ENCODE assay signal across 9 cellular contexts in the genomic region with DNA sequence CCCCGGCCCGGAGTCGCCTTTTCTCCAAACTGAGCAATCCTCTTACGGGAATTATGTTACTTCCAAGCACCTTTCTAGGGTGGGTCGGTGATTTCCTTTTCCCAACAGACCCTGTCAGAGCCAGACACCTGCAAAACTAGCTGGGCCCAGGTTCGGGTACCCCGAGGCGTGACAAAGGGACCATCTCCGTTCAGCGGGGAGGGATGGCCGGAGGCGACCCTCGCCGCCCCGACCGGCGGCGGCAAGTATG. TPM values are rescaled to one million over a fixed set of nuclear protein-coding genes. Genes with fewer than 3 reads are reported as not detected.
DNase-seq lines count a peak whose midpoint lies in the region; ATAC-seq and TF ChIP-seq lines count a peak whose summit lies in the region.
"Had no signal": no experiment of that assay in that cellular context is flagged by ENCODE, and none has a peak within 500 bp of the region (broad histone marks: within the 10 kb centered on the region; RNA-seq: fewer than 3 reads in every experiment).

No MANE protein-coding gene starts in this region.

- H3K9me3 ChIP-seq in lung (ENCODE audit: control insufficient read depth in 2 of 2, insufficient read depth in 1 of 2, low read length in 1 of 2), result no peaks in the 10 kb centered on the region

- CTCF ChIA-PET in GM10248 (lab: Yijun Ruan, JAX), result interaction anchor here (0.8 to 18.7 kb wide), 5 partner anchors 11 to 149 kb away, joined by 3 to 529 read pairs (median 3); no protein-coding TSS in a partner anchor

- POLR2A ChIA-PET in GM10248 (lab: Yijun Ruan, JAX), result interaction anchor here (0.5 to 1.0 kb wide), 5 partner anchors 13 to 169 kb away, joined by 3 to 5 read pairs (median 3); partner anchors contain the start of gene SAR1A

- TF ChIP-seq CTCF in astrocyte of the spinal cord (IDR thresholded peaks at IDR 0.05; ENCODE audit: low read depth, low read length) (no peak), lung (IDR thresholded peaks at IDR 0.05; ENCODE audit: control extremely low read depth, extremely low read depth) (no peak), GM10248 (IDR thresholded peaks at IDR 0.05; ENCODE audit: control extremely low read depth, extremely low read depth, low read depth, missing control alignments) (no peak)

- ATAC-seq in lung (ENCODE audit: insufficient read depth, low FRiP score) (no peak), HG02763 (IDR thresholded peaks at IDR 0.05; ENCODE audit: unreplicated experiment) (no peak)
- no peak for ATAC-seq in activated CD4-positive, CD25-positive, alpha-beta regulatory T cell treated with anti-CD3 and anti-CD28 coated beads, Interleukin-2, amount 50 U/mL, for 24 hours

- peak; percentile 40 for DNase-seq in stimulated activated CD4-positive, alpha-beta T cell treated with anti-CD3 and anti-CD28 coated beads, Interleukin-12 subunit alpha, Interleukin-12 subunit beta, amount 100 ng/mL, for 4 hours
- DNase-seq in stimulated activated CD4-positive, alpha-beta T cell treated with anti-CD3 and anti-CD28 coated beads, Interleukin-4, amount 100 ng/mL, for 1 hour, result no peak
- DNase-seq in astrocyte of the spinal cord (ENCODE audit: low read depth, low spot score) (peak; percentile 12), lung (ENCODE audit: low spot score) (no peak), GM10248 (ENCODE audit: extremely low spot score) (no peak)

- H3K36me3 ChIP-seq in lung (ENCODE audit: control insufficient read depth in 2 of 2, insufficient read depth in 2 of 2, low read length in 2 of 2) (peaks cover 0 to 5% of the 10 kb centered on the region in 2 donors), urinary bladder (ENCODE audit: insufficient read depth) (no peaks in the 10 kb centered on the region)

- H3K4me1 ChIP-seq in lung (ENCODE audit: control insufficient read depth in 2 of 2, insufficient read depth in 2 of 2, low read length in 2 of 2) (peaks cover 0 to 3% of the 10 kb centered on the region in 2 donors), urinary bladder (ENCODE audit: insufficient read depth) (peaks cover 2% of the 10 kb centered on the region)

- H3K27me3 ChIP-seq in lung (ENCODE audit: control insufficient read depth, insufficient read depth), result no peaks in the 10 kb centered on the region

- 1% methylated on average over 18 of the region's 18 CpGs for WGBS in lung, 2 donors
- under 1% methylated on average over 18 of the region's 18 CpGs for WGBS in urinary bladder

- peak overlapping the region; percentile 96 for H3K4me3 ChIP-seq in astrocyte of the spinal cord (ENCODE audit: low read depth, low read length)
- H3K4me3 ChIP-seq in lung, result peak overlapping the region; percentile 66
- H3K4me3 ChIP-seq in urinary bladder (ENCODE audit: low read depth, low read length), result peak overlapping the region; percentile 75

- in situ Hi-C loops in astrocyte of the spinal cord (cut with HindIII; ENCODE audit: low sequenced_read_pairs), result no loop called here

- peak overlapping the region; percentile 35 to 90 for H3K27ac ChIP-seq in lung (ENCODE audit: low read depth in 1 of 2, low read length in 1 of 2)
- peak overlapping the region; percentile 72 for H3K27ac ChIP-seq in urinary bladder (ENCODE audit: low read depth)

RNA-seq across cellular contexts. Expression of gene PPA1, which starts 0.4 kb away (rescaled TPM):
- total RNA-seq in lung, result 100 to 1,000 TPM; 165 to 167 TPM
- polyA plus RNA-seq in lung, result 100 to 1,000 TPM; 214 to 251 TPM
- total RNA-seq in urinary bladder, result 116 TPM
- 67.4 TPM for polyA plus RNA-seq in urinary bladder

RNA-seq across cellular contexts. Expression of gene NPFFR1, which starts 51.0 kb away (rescaled TPM):
- total RNA-seq in lung (1 to 10 TPM in 1 of 2 donors, under 1 TPM in 1; 0.12 to 2.2 TPM), urinary bladder (0.05 TPM)
- polyA plus RNA-seq in lung (under 1 TPM; 0.14 TPM), urinary bladder (0.01 TPM)
- total RNA-seq: subcutaneous adipose tissue had no signal

Comparison
In these comparisons a context has a peak if more than half of its experiments do, and no peak if none do; other contexts are left out.
1. DNase-seq: peak in stimulated activated CD4-positive, alpha-beta T cell treated with anti-CD3 and anti-CD28 coated beads, Interleukin-12 subunit alpha, Interleukin-12 subunit beta, amount 100 ng/mL, for 4 hours (single experiment) and astrocyte of the spinal cord (single experiment); none in stimulated activated CD4-positive, alpha-beta T cell treated with anti-CD3 and anti-CD28 coated beads, Interleukin-4, amount 100 ng/mL, for 1 hour (single experiment), lung (single experiment) and GM10248 (single experiment).
2. Peak in every context shown above with its lines, with median percentiles within 50 percentile points of each other: H3K4me3 ChIP-seq.